ENCODE assay signal across 14 cellular contexts in the genomic region with DNA sequence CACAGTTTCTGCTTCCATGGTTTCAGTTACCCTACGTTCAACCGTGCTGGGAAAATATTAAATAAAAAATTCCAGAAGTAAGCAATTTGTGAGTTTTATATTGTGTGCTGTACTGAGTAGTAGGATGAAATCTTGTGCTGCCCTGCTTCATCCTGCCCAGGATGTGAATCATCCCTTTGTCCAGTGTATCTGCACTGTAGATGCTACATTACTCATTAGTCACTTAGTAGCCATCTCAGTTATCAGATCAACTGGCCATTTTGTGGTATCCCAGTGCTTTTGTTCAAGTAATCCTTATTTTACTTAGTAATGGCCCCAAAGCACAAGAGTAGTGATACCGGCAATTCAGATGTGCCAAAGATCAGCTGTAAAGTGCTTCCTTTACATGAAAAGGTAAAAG.
A peak's percentile ranks its signal among the peaks of the same experiment; 100 is the strongest.
DNase-seq lines count a peak whose midpoint lies in the region; ATAC-seq, FAIRE-seq and TF ChIP-seq lines count a peak whose summit lies in the region.
"Had no signal": no experiment of that assay in that cellular context is flagged by ENCODE, and none has a peak within 500 bp of the region (broad histone marks: within the 10 kb centered on the region; RNA-seq: fewer than 3 reads in every experiment).

No MANE protein-coding gene starts in this region.

- H3K27ac Mint-ChIP-seq in CD4-positive, alpha-beta memory T cell: no peak overlapping the region
- no peak overlapping the region for H3K27ac Mint-ChIP-seq in stimulated activated memory B cell treated with anti-CD40 and anti-IgM and Interleukin-4, amounts not matched to agents 10 μg/mL and 1 μg/mL and 100 μg/mL, for 72 hours
- H3K27ac Mint-ChIP-seq: activated naive CD4-positive, alpha-beta T cell treated with anti-CD3 and anti-CD28 coated beads, Interleukin-2, amount 50 U/mL, for 24 hours; effector memory CD8-positive, alpha-beta T cell; GM23338; immature natural killer cell; stimulated activated naive B cell treated with anti-CD40 and anti-IgM and Interleukin-4, amounts not matched to agents 10 μg/mL and 1 μg/mL and 100 μg/mL, for 72 hours had no signal

- peak; percentile 49 for DNase-seq in AG08395 (ENCODE audit: low spot score)
- DNase-seq in LHCN-M2 (ENCODE audit: low read depth): peak; percentile 94
- peak in 1 of 4 experiments; percentile 4 for DNase-seq in K562 (ENCODE audit: extremely low read depth in 1 of 4, low spot score in 3 of 4)
- DNase-seq in keratinocyte (ENCODE audit: low read depth, low spot score): peak; percentile 9
- no peak for DNase-seq in CD4-positive, alpha-beta memory T cell
- DNase-seq in activated naive CD4-positive, alpha-beta T cell (lab: John Stamatoyannopoulos, UW): no peak
- DNase-seq in HEK293T (ENCODE audit: extremely low spot score): no peak
- DNase-seq: effector memory CD8-positive, alpha-beta T cell; immature natural killer cell; stimulated activated naive B cell treated with anti-CD40 and anti-IgM and Interleukin-4, amounts not matched to agents 10 μg/mL and 1 μg/mL and 100 μg/mL, for 72 hours had no signal

- TF ChIP-seq RAD21 in K562 (CRISPR knock-in tag; conservative IDR thresholded peaks at IDR 0.05 in 1 of 2, IDR thresholded peaks at IDR 0.05 in 1 of 2): no peak

- intact Hi-C loops in K562 (cut with micrococcal nuclease): no loop called here
- intact Hi-C loops in CD4-positive, alpha-beta memory T cell (cut with micrococcal nuclease): no loop called here

- in situ Hi-C loops in K562 (cut with MboI): no loop called here

- TF ChIP-seq CTCF in K562 (IDR thresholded peaks at IDR 0.05 in 2 of 3, conservative IDR thresholded peaks at IDR 0.05 in 1 of 3; ENCODE audit: insufficient read depth in 2 of 3, low read depth in 1 of 3, low read length in 3 of 3) (no peak), keratinocyte (optimal IDR thresholded peaks at IDR 0.05 in 1 of 3, IDR thresholded peaks at IDR 0.05 in 1 of 3, conservative IDR thresholded peaks at IDR 0.05 in 1 of 3; ENCODE audit: extremely low read depth in 1 of 3, insufficient read depth in 2 of 3, low read length in 3 of 3) (no peak)

- H3K9me1 ChIP-seq in K562 (ENCODE audit: control insufficient read depth, insufficient read depth, low read length) (no peaks in the 10 kb centered on the region), keratinocyte (ENCODE audit: control insufficient read depth, extremely low read depth, insufficient read depth, low read length) (no peaks in the 10 kb centered on the region)

- H3K36me3 Mint-ChIP-seq in CD4-positive, alpha-beta memory T cell: no peaks in the 10 kb centered on the region
- no peaks in the 10 kb centered on the region for H3K36me3 Mint-ChIP-seq in stimulated activated memory B cell treated with anti-CD40 and anti-IgM and Interleukin-4, amounts not matched to agents 10 μg/mL and 1 μg/mL and 100 μg/mL, for 72 hours
- H3K36me3 Mint-ChIP-seq: activated naive CD4-positive, alpha-beta T cell treated with anti-CD3 and anti-CD28 coated beads, Interleukin-2, amount 50 U/mL, for 24 hours; immature natural killer cell; stimulated activated naive B cell treated with anti-CD40 and anti-IgM and Interleukin-4, amounts not matched to agents 10 μg/mL and 1 μg/mL and 100 μg/mL, for 72 hours had no signal

- H2AFZ ChIP-seq in K562 (ENCODE audit: low read depth, low read length): no peak overlapping the region
- H2AFZ ChIP-seq in keratinocyte (ENCODE audit: control insufficient read depth, low read length): peak overlapping the region; percentile 33

- H3K36me3 ChIP-seq in K562 (ENCODE audit: control insufficient read depth, insufficient read depth, low read length) (no peaks in the 10 kb centered on the region), keratinocyte (ENCODE audit: control insufficient read depth in 2 of 2, extremely low read depth in 1 of 2, insufficient read depth in 2 of 2, low read length in 2 of 2) (no peaks in the 10 kb centered on the region)
- H3K36me3 ChIP-seq in CD4-positive, alpha-beta memory T cell (ENCODE audit: insufficient read depth, low read length): no peaks in the 10 kb centered on the region

- TF ChIP-seq POLR2A in K562 (conservative IDR thresholded peaks at IDR 0.05): no peak

- no peaks in the 10 kb centered on the region; a peak in 1 of 5 replicates for H3K4me1 ChIP-seq in K562 (replicated peaks in 1 of 2; ENCODE audit: control insufficient read depth in 2 of 2, insufficient read depth in 2 of 2, low read length in 2 of 2)
- peaks cover 12% of the 10 kb centered on the region for H3K4me1 ChIP-seq in keratinocyte (ENCODE audit: control insufficient read depth, extremely low read depth, insufficient read depth, low read length)
- H3K4me1 ChIP-seq in CD4-positive, alpha-beta memory T cell (ENCODE audit: insufficient read depth, low read length): no peaks in the 10 kb centered on the region

- no peaks in the 10 kb centered on the region for H3K79me2 ChIP-seq in K562 (ENCODE audit: control insufficient read depth, insufficient read depth, low read length)
- no peaks in the 10 kb centered on the region for H3K79me2 ChIP-seq in keratinocyte (ENCODE audit: control insufficient read depth, insufficient read depth, low read length)

- H3K9ac ChIP-seq in K562 (ENCODE audit: insufficient read depth in 1 of 2, low read depth in 2 of 2, low read length in 2 of 2): no peak overlapping the region
- H3K9ac ChIP-seq in keratinocyte (ENCODE audit: control insufficient read depth, extremely low read depth, insufficient read depth, low read length): no peak overlapping the region

- H3K9me3 ChIP-seq in K562 (replicated peaks; ENCODE audit: control insufficient read depth, insufficient read depth, low read depth, low read length): no peaks in the 10 kb centered on the region
- no peaks in the 10 kb centered on the region for H3K9me3 ChIP-seq in keratinocyte (ENCODE audit: control insufficient read depth, low read depth, low read length)
- no peaks in the 10 kb centered on the region for H3K9me3 ChIP-seq in CD4-positive, alpha-beta memory T cell (ENCODE audit: control insufficient read depth in 1 of 2, low read length in 2 of 2)

- BruUV-seq in K562 (replicated peaks; lab: Mats Ljungman, UMichigan): no TSS peak

- CTCF ChIA-PET in K562 (lab: Yijun Ruan, JAX; ENCODE audit: low intra/inter-chr PET ratio) (no interaction called here), HEK293T (lab: Yijun Ruan, JAX) (no interaction called here)
- CTCF ChIA-PET in CD4-positive, alpha-beta memory T cell (lab: Charles Lee; ENCODE audit: partially characterized antibody): no interaction called here

- H3K4me2 ChIP-seq in K562 (ENCODE audit: insufficient read depth, low read length) (no peak overlapping the region), keratinocyte (ENCODE audit: control insufficient read depth, extremely low read depth, insufficient read depth, low read depth, low read length) (no peak overlapping the region)
- H3K4me2 ChIP-seq: GM23338 had no signal

- H3K9me3 Mint-ChIP-seq in CD4-positive, alpha-beta memory T cell: no peaks in the 10 kb centered on the region
- H3K9me3 Mint-ChIP-seq in stimulated activated memory B cell treated with anti-CD40 and anti-IgM and Interleukin-4, amounts not matched to agents 10 μg/mL and 1 μg/mL and 100 μg/mL, for 72 hours: no peaks in the 10 kb centered on the region
- H3K9me3 Mint-ChIP-seq: activated naive CD4-positive, alpha-beta T cell treated with anti-CD3 and anti-CD28 coated beads, Interleukin-2, amount 50 U/mL, for 24 hours; effector memory CD8-positive, alpha-beta T cell; GM23338; immature natural killer cell; stimulated activated naive B cell treated with anti-CD40 and anti-IgM and Interleukin-4, amounts not matched to agents 10 μg/mL and 1 μg/mL and 100 μg/mL, for 72 hours had no signal

- no peak for ATAC-seq in K562
- no peak for ATAC-seq in stimulated activated memory B cell treated with anti-CD40 and anti-IgM and Interleukin-4, amounts not matched to agents 10 μg/mL and 1 μg/mL and 100 μg/mL, for 72 hours
- ATAC-seq: effector memory CD8-positive, alpha-beta T cell; GM23338; stimulated activated naive B cell treated with anti-CD40 and anti-IgM and Interleukin-4, amounts not matched to agents 10 μg/mL and 1 μg/mL and 100 μg/mL, for 72 hours had no signal

- no peak overlapping the region for H3K27ac ChIP-seq in K562 (ENCODE audit: extremely low read depth, low read depth, low read length)
- H3K27ac ChIP-seq in keratinocyte (ENCODE audit: control insufficient read depth, insufficient read depth, low read length): no peak overlapping the region
- H3K27ac ChIP-seq in CD4-positive, alpha-beta memory T cell (ENCODE audit: low read depth, low read length): no peak overlapping the region
- H3K27ac ChIP-seq: C4-2B had no signal

- H3K27me3 Mint-ChIP-seq in CD4-positive, alpha-beta memory T cell: peaks cover 2% of the 10 kb centered on the region in 2 donors
- H3K27me3 Mint-ChIP-seq in stimulated activated memory B cell treated with anti-CD40 and anti-IgM and Interleukin-4, amounts not matched to agents 10 μg/mL and 1 μg/mL and 100 μg/mL, for 72 hours: no peaks in the 10 kb centered on the region

- POLR2A ChIA-PET in K562 (lab: Yijun Ruan, JAX) (interaction anchor here (0.6 kb wide), 1 partner anchor 18 kb away, joined by 3 read pairs; no protein-coding TSS in a partner anchor), HEK293T (lab: Yijun Ruan, JAX) (no interaction called here)
- POLR2A ChIA-PET in CD4-positive, alpha-beta memory T cell (lab: Charles Lee; ENCODE audit: partially characterized antibody): no interaction called here

- FAIRE-seq in K562 (lab: Jason Lieb, UNC): no peak
- peak; percentile 78 for FAIRE-seq in keratinocyte (lab: Jason Lieb, UNC)

- 0% methylated on average over 3 of the region's 3 CpGs for WGBS in K562 (ENCODE audit: insufficient coverage, low coverage, missing lambda C conversion rate)

- H3K27me3 ChIP-seq in K562 (ENCODE audit: control insufficient read depth in 2 of 2, insufficient read depth in 2 of 2, low read length in 2 of 2) (no peaks in the 10 kb centered on the region), keratinocyte (ENCODE audit: control insufficient read depth, extremely low read depth, insufficient read depth, low read length) (no peaks in the 10 kb centered on the region)
- no peaks in the 10 kb centered on the region for H3K27me3 ChIP-seq in CD4-positive, alpha-beta memory T cell (ENCODE audit: insufficient read depth, low read length)

- H3K4me3 ChIP-seq in K562: no peak overlapping the region
- H3K4me3 ChIP-seq in keratinocyte (ENCODE audit: control insufficient read depth in 2 of 3, extremely low read depth in 1 of 3, insufficient read depth in 2 of 3, low read depth in 1 of 3, low read length in 3 of 3): no peak overlapping the region
- H3K4me3 ChIP-seq in CD4-positive, alpha-beta memory T cell (ENCODE audit: low read length in 2 of 2): no peak overlapping the region
- H3K4me3 ChIP-seq: GM23338 had no signal

- H3K4me1 Mint-ChIP-seq in CD4-positive, alpha-beta memory T cell: peaks cover 0 to 5% (median 2%) of the 10 kb centered on the region in 4 donors
- H3K4me1 Mint-ChIP-seq in stimulated activated memory B cell treated with anti-CD40 and anti-IgM and Interleukin-4, amounts not matched to agents 10 μg/mL and 1 μg/mL and 100 μg/mL, for 72 hours: no peaks in the 10 kb centered on the region
- H3K4me1 Mint-ChIP-seq: GM23338; immature natural killer cell; stimulated activated naive B cell treated with anti-CD40 and anti-IgM and Interleukin-4, amounts not matched to agents 10 μg/mL and 1 μg/mL and 100 μg/mL, for 72 hours had no signal

- H3K4me3 Mint-ChIP-seq in CD4-positive, alpha-beta memory T cell: no peak overlapping the region
- no peak overlapping the region for H3K4me3 Mint-ChIP-seq in stimulated activated memory B cell treated with anti-CD40 and anti-IgM and Interleukin-4, amounts not matched to agents 10 μg/mL and 1 μg/mL and 100 μg/mL, for 72 hours
- H3K4me3 Mint-ChIP-seq: activated naive CD4-positive, alpha-beta T cell treated with anti-CD3 and anti-CD28 coated beads, Interleukin-2, amount 50 U/mL, for 24 hours; effector memory CD8-positive, alpha-beta T cell; GM23338; immature natural killer cell; stimulated activated naive B cell treated with anti-CD40 and anti-IgM and Interleukin-4, amounts not matched to agents 10 μg/mL and 1 μg/mL and 100 μg/mL, for 72 hours had no signal

- no peak for TF ChIP-seq EP300 in K562 (IDR thresholded peaks at IDR 0.05; ENCODE audit: low read length)

- dilution Hi-C loops in keratinocyte (cut with MboI; ENCODE audit: extremely low pct_ligation_motif_present, low sequenced_read_pairs): no loop called here

- H4K20me1 ChIP-seq in K562 (replicated peaks; ENCODE audit: control insufficient read depth, insufficient read depth, low read length) (no peaks in the 10 kb centered on the region), keratinocyte (ENCODE audit: control insufficient read depth, extremely low read depth, insufficient read depth, low read length) (no peaks in the 10 kb centered on the region)

Comparison
In these comparisons a context has a peak if more than half of its experiments do, and no peak if none do; other contexts are left out.
1. DNase-seq: peak in AG08395 (single experiment), LHCN-M2 (single experiment) and keratinocyte (single experiment); none in CD4-positive, alpha-beta memory T cell (0 of 5), activated naive CD4-positive, alpha-beta T cell (0 of 4) and HEK293T (single experiment).